ENCODE assay signal across 8 cellular contexts in the genomic region with DNA sequence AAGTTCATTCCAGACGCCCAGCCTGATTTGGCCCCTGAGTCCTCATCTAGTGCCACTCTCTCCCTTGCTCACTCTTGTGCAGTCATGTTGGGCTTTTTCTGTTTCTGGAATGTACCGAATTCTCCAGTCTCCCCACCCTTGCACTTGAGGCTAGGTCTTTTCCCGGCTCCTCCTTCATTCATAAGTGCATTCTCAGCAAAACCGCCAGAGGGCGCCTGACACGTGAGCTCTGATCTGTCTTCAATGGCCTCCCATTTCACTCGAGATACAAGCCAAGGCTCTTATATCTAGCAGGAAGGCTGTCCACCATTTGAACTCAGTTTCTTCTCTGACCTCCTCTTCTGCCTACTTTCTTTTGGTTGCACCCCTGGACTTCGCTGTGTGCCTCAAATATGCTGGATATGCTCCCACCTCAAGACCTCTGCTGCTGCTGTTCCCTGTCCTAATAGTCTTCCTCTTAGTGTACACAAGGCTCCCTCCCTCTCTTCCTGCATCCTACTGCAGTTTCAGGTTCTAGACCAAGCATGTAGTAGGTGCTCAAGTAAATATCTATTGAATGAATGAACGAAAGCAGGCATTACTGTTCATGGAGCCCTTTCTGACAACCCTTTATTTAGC.
DNase-seq lines count a peak whose midpoint lies in the region; ATAC-seq and TF ChIP-seq lines count a peak whose summit lies in the region.

No MANE protein-coding gene starts in this region.

- H3K27me3 Mint-ChIP-seq in activated T-helper 17 cell treated with anti-CD3 and anti-CD28 coated beads, Interleukin-2, amount 50 U/mL, for 72 hours: peaks cover 6% of the 10 kb centered on the region

- H3K27me3 ChIP-seq in foreskin keratinocyte (no peaks in the 10 kb centered on the region), tibial nerve (no peaks in the 10 kb centered on the region)

- H3K36me3 Mint-ChIP-seq in activated T-helper 17 cell treated with anti-CD3 and anti-CD28 coated beads, Interleukin-2, amount 50 U/mL, for 72 hours (ENCODE audit: low read depth): no peaks in the 10 kb centered on the region

- no peak overlapping the region for H3K27ac Mint-ChIP-seq in activated T-helper 17 cell treated with anti-CD3 and anti-CD28 coated beads, Interleukin-2, amount 50 U/mL, for 72 hours

- H3K9me3 Mint-ChIP-seq in activated T-helper 17 cell treated with anti-CD3 and anti-CD28 coated beads, Interleukin-2, amount 50 U/mL, for 72 hours: no peaks in the 10 kb centered on the region

- no peak overlapping the region for H3K27ac ChIP-seq in foreskin keratinocyte
- H3K27ac ChIP-seq in tibial nerve: no peak overlapping the region

- H3K4me1 ChIP-seq in foreskin keratinocyte (peaks cover 9% of the 10 kb centered on the region), tibial nerve (peaks cover 0 to 7% (median 0%) of the 10 kb centered on the region in 4 donors)

- peak; percentile 95 for TF ChIP-seq CTCF in foreskin keratinocyte (conservative IDR thresholded peaks at IDR 0.05)
- peak; percentile 74 to 85 (median 85) for TF ChIP-seq CTCF in tibial nerve (IDR thresholded peaks at IDR 0.05)

- peaks cover 5% of the 10 kb centered on the region for H3K4me1 Mint-ChIP-seq in activated T-helper 17 cell treated with anti-CD3 and anti-CD28 coated beads, Interleukin-2, amount 50 U/mL, for 72 hours

- H3K36me3 ChIP-seq in tibial nerve: no peaks in the 10 kb centered on the region

- no peak overlapping the region for H3K4me3 ChIP-seq in Jurkat, Clone E6-1 (ENCODE audit: low read length)
- no peak overlapping the region for H3K4me3 ChIP-seq in tibial nerve

- TF ChIP-seq EP300 in tibial nerve (IDR thresholded peaks at IDR 0.05): peak in 1 of 2 donors; percentile 8

- H3K9me3 ChIP-seq in tibial nerve: no peaks in the 10 kb centered on the region

- no peak for TF ChIP-seq POLR2A in tibial nerve (IDR thresholded peaks at IDR 0.05)

- peak; percentile 5 for DNase-seq in GF-D8 (lab: John Stamatoyannopoulos, UW)
- DNase-seq in Jurkat, Clone E6-1 (ENCODE audit: low read depth, low spot score): peak; percentile 64
- peak; percentile 76 for DNase-seq in RPMI7951 (ENCODE audit: low read depth)
- DNase-seq in foreskin keratinocyte: peak; percentile 81 to 92
- DNase-seq in occipital lobe (lab: John Stamatoyannopoulos, UW): peak; percentile 49
- DNase-seq in tibial nerve (ENCODE audit: low spot score in 2 of 2): peak; percentile 74 to 85

- ATAC-seq in GM21786 (IDR thresholded peaks at IDR 0.05; ENCODE audit: unreplicated experiment) (peak; percentile 96), foreskin keratinocyte (peak; percentile 91)
- peak; percentile 87 for ATAC-seq in activated T-helper 17 cell treated with anti-CD3 and anti-CD28 coated beads, Interleukin-2, amount 50 U/mL, for 72 hours (replicated peaks)

- no peak overlapping the region for H3K4me3 Mint-ChIP-seq in activated T-helper 17 cell treated with anti-CD3 and anti-CD28 coated beads, Interleukin-2, amount 50 U/mL, for 72 hours

- 22 to 24% methylated on average over 9 of the region's 9 CpGs for WGBS in tibial nerve, 2 donors

Comparison
In these comparisons a context has a peak if more than half of its experiments do, and no peak if none do; other contexts are left out.
1. DNase-seq: peak in every context shown above with its lines; median percentile 86 in foreskin keratinocyte; 80 in tibial nerve; 76 in RPMI7951; 64 in Jurkat, Clone E6-1; 49 in occipital lobe; 5 in GF-D8.